ENCODE assay signal across 1 cellular context in the genomic region with DNA sequence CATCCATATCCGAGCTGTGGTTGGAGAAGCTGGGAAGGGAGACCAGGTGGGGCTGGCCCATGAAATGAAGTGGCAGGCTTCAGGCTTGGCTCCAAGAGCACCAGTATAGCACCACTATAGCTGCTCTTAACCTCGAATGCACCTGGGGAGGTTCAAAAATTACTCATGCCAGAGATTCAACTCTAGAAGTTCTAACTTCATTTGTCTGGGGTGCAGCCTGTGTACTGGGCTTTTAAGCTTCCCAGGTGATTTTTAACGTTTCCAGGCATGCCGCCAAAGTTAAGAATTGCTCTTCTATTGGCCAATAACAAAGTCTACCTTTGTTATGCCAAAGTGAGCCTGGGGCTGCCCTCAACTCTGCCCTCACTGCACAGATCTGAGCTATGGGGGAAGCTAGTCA.
TF ChIP-seq lines count a peak whose summit lies in the region.

No MANE protein-coding gene starts in this region.

TF ChIP-seq in GM23338, 12 proteins besides CTCF, POLR2A, EP300 and RAD21 (continued from another document):
- TF ChIP-seq JUNB (IDR thresholded peaks at IDR 0.05; ENCODE audit: unreplicated experiment) (no peak), CREB1 (CRISPR knock-in tag; IDR thresholded peaks at IDR 0.05; ENCODE audit: low read depth) (no peak), POLR2AphosphoS5 (IDR thresholded peaks at IDR 0.05; ENCODE audit: low read depth) (no peak), EZH2phosphoT487 (IDR thresholded peaks at IDR 0.05; ENCODE audit: unreplicated experiment) (no peak), ZNF462 (CRISPR knock-in tag; IDR thresholded peaks at IDR 0.05) (no peak), ZNF331 (CRISPR knock-in tag; IDR thresholded peaks at IDR 0.05; ENCODE audit: low read depth) (no peak), EZH2 (IDR thresholded peaks at IDR 0.05; ENCODE audit: low read depth, unreplicated experiment) (no peak)
- TF ChIP-seq, protein P1, sequence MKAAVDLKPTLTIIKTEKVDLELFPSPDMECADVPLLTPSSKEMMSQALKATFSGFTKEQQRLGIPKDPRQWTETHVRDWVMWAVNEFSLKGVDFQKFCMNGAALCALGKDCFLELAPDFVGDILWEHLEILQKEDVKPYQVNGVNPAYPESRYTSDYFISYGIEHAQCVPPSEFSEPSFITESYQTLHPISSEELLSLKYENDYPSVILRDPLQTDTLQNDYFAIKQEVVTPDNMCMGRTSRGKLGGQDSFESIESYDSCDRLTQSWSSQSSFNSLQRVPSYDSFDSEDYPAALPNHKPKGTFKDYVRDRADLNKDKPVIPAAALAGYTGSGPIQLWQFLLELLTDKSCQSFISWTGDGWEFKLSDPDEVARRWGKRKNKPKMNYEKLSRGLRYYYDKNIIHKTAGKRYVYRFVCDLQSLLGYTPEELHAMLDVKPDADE (IDR thresholded peaks at IDR 0.05) = no peak
- TF ChIP-seq, protein P2, sequence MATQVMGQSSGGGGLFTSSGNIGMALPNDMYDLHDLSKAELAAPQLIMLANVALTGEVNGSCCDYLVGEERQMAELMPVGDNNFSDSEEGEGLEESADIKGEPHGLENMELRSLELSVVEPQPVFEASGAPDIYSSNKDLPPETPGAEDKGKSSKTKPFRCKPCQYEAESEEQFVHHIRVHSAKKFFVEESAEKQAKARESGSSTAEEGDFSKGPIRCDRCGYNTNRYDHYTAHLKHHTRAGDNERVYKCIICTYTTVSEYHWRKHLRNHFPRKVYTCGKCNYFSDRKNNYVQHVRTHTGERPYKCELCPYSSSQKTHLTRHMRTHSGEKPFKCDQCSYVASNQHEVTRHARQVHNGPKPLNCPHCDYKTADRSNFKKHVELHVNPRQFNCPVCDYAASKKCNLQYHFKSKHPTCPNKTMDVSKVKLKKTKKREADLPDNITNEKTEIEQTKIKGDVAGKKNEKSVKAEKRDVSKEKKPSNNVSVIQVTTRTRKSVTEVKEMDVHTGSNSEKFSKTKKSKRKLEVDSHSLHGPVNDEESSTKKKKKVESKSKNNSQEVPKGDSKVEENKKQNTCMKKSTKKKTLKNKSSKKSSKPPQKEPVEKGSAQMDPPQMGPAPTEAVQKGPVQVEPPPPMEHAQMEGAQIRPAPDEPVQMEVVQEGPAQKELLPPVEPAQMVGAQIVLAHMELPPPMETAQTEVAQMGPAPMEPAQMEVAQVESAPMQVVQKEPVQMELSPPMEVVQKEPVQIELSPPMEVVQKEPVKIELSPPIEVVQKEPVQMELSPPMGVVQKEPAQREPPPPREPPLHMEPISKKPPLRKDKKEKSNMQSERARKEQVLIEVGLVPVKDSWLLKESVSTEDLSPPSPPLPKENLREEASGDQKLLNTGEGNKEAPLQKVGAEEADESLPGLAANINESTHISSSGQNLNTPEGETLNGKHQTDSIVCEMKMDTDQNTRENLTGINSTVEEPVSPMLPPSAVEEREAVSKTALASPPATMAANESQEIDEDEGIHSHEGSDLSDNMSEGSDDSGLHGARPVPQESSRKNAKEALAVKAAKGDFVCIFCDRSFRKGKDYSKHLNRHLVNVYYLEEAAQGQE (IDR thresholded peaks at IDR 0.05; ENCODE audit: unreplicated experiment) = no peak
